In the genomic region with DNA sequence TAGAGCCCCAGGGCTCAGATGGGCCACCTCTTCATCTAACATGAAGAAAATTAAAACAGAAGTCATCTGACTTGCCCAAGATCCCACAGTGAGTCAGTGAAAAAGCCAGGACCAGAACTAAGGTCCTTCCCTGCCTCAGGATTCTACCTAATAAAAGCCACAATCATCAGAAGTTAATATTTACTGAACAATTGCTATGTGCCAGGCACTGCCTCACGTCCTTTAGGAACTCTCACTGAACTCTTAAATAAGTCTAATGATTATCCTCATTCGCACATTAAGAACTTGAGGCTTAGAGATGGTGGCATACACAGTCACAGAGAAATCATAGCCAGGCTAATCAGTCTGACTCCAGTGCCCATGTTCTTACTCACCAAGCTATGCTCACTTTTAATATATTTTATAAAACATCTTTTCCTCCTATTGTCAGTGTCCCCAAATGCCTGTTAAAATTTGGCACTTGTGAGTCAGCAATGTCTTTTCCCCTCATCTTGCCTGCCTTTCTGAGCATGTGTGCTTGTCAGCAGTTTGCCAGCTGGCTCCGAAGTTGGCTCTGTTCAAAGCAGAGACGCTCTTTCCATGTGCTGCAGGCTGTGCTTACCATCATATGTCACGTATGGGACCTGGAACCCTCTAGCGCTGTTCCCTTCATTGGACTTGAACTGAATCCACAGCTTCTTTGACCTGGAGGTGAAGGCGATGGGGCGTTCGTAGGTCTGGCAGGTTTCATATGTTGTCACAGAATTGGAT, we compare ENCODE assay signal across 20 cellular contexts.
"Had no signal": no experiment of that assay in that cellular context is flagged by ENCODE, and none has a peak within 500 bp of the region (broad histone marks: within the 10 kb centered on the region; RNA-seq: fewer than 3 reads in every experiment).

No MANE protein-coding gene starts in this region.

- H3K4me1 Mint-ChIP-seq: activated naive CD8-positive, alpha-beta T cell treated with anti-CD3 and anti-CD28 coated beads for 36 hours; endodermal cell; neural crest cell had no signal

- H3K4me3 Mint-ChIP-seq: activated naive CD8-positive, alpha-beta T cell treated with anti-CD3 and anti-CD28 coated beads for 36 hours; endodermal cell; neural crest cell; T-helper 2 cell treated with Interferon-gamma antibody and Interleukin-4, amounts not matched to agents 5 μg/mL and 100 μg/mL, for 36 hours had no signal

- ATAC-seq: left lung; stimulated activated naive CD8-positive, alpha-beta T cell treated with anti-CD3 and anti-CD28 coated beads, Interleukin-15, Interleukin-2, amounts not matched to agents 100 U/mL and 50 U/mL, for 24 hours had no signal

- H3K4me3 ChIP-seq: cardiac muscle cell, colonic mucosa, left lung, right atrium auricular region, skin epidermis, tibial nerve, vagina had no signal

- H3K9me3 Mint-ChIP-seq: activated naive CD8-positive, alpha-beta T cell treated with anti-CD3 and anti-CD28 coated beads for 36 hours; endodermal cell; neural crest cell; T-helper 2 cell treated with Interferon-gamma antibody and Interleukin-4, amounts not matched to agents 5 μg/mL and 100 μg/mL, for 36 hours had no signal

- DNase-seq: activated CD4-positive, alpha-beta T cell treated with anti-CD3 and anti-CD28 coated beads, Interleukin-2, amount 50 U/mL, for 1 hour; activated gamma-delta T cell treated with Interleukin-2 at 50 U/mL for 16 hours; activated naive CD8-positive, alpha-beta T cell treated with anti-CD3 and anti-CD28 coated beads for 36 hours; amniotic stem cell; colonic mucosa; endodermal cell; foreskin melanocyte; glutamatergic neuron; kidney; left lung; mammary epithelial cell; stimulated activated naive CD8-positive, alpha-beta T cell treated with anti-CD3 and anti-CD28 coated beads, Interleukin-15, Interleukin-2, amounts not matched to agents 100 U/mL and 50 U/mL, for 24 hours had no signal

- H3K36me3 Mint-ChIP-seq: activated naive CD8-positive, alpha-beta T cell treated with anti-CD3 and anti-CD28 coated beads for 36 hours had no signal

- H3K27ac Mint-ChIP-seq: activated naive CD8-positive, alpha-beta T cell treated with anti-CD3 and anti-CD28 coated beads for 36 hours; endodermal cell; progenitor cell of endocrine pancreas; T-helper 2 cell treated with Interferon-gamma antibody and Interleukin-4, amounts not matched to agents 5 μg/mL and 100 μg/mL, for 36 hours had no signal

- FAIRE-seq: kidney had no signal
